22 cellular contexts compared by ENCODE assay signal in the genomic region with DNA sequence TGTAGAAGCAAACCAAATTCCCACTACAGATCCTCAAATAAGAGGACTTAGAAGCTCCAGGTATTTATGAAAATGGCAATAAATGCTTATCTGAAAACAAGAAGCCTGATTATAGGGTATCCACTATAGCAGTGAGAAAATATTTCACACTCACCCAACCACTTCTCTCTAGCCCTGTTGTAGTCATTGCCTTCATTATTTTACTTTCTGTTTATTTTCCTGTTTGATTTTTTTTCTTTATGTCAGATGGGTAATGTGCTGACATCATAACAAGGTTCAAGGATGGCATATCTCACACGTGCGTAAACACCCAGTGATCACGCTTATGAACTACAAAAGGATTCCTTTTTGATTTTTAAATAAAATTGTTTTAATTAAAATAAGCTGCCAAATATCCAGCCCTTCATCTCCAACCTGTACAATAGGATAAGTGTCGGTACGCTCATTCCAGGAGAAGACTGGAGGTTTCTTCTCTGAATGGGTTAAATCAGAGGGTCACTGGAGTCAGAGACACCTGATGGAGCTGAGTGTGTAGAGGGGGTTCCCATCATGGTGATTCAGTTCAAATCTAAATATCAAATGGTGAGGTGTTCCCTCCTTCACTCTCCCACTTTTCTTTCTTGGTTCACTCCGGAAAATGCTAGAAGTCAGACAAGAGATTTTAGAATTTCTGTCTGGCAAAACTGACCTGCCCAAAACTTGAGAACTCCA.
"Had no signal": no experiment of that assay in that cellular context is flagged by ENCODE, and none has a peak within 500 bp of the region (broad histone marks: within the 10 kb centered on the region; RNA-seq: fewer than 3 reads in every experiment).

No MANE protein-coding gene starts in this region.

- H3K4me3 Mint-ChIP-seq: activated T-helper 1 cell treated with anti-CD3 and anti-CD28 coated beads, Interleukin-12 subunit alpha, Interleukin-12 subunit beta, Interleukin-2, Interleukin-4 antibody, amounts not matched to agents 30 ng/mL and 10 ng/mL and 1 ng/mL, durations not matched to agents 14 hours and 24 hours and 36 hours; nephron progenitor cell; WTC11 had no signal

- H3K27ac ChIP-seq: adrenal gland, breast epithelium, esophagus muscularis mucosa, gastroesophageal sphincter, heart left ventricle, left lung, tibial nerve, vagina had no signal

- H3K9me3 ChIP-seq: adrenal gland, esophagus muscularis mucosa, gastroesophageal sphincter, left lung, vagina had no signal

- H3K36me3 Mint-ChIP-seq: WTC11 had no signal

- DNase-seq: activated CD4-positive, alpha-beta T cell treated with anti-CD3 and anti-CD28 coated beads for 48 hours; adrenal gland; cerebellar nuclear complex; effector CD8-positive, alpha-beta T cell; heart left ventricle; left lung; mammary epithelial cell; midbrain; nephron progenitor cell; occipital lobe; posterior cingulate gyrus; retina; stimulated activated naive CD4-positive, alpha-beta T cell treated with Interleukin-2 at 50 U/mL for 16 hours had no signal

- H3K9me3 Mint-ChIP-seq: activated T-helper 1 cell treated with anti-CD3 and anti-CD28 coated beads, Interleukin-12 subunit alpha, Interleukin-12 subunit beta, Interleukin-2, Interleukin-4 antibody, amounts not matched to agents 30 ng/mL and 10 ng/mL and 1 ng/mL, durations not matched to agents 14 hours and 24 hours and 36 hours; WTC11 had no signal

- H3K4me1 ChIP-seq: adrenal gland, breast epithelium, esophagus muscularis mucosa, gastroesophageal sphincter, left lung, tibial nerve, vagina had no signal

- FAIRE-seq: astrocyte, endothelial cell of umbilical vein had no signal

- ATAC-seq: gastroesophageal sphincter, heart left ventricle, left lung, WTC11 had no signal

- H3K4me3 ChIP-seq: adrenal gland, breast epithelium, esophagus muscularis mucosa, gastroesophageal sphincter, heart left ventricle, left lung, tibial nerve, vagina had no signal

- H3K4me1 Mint-ChIP-seq: nephron progenitor cell had no signal

- H3K27me3 ChIP-seq: adrenal gland, breast epithelium, esophagus muscularis mucosa, gastroesophageal sphincter, heart left ventricle, left lung, tibial nerve, vagina had no signal

- H3K36me3 ChIP-seq: adrenal gland, breast epithelium, esophagus muscularis mucosa, gastroesophageal sphincter, heart left ventricle, left lung, tibial nerve, vagina had no signal

- H3K27ac Mint-ChIP-seq: activated T-helper 1 cell treated with anti-CD3 and anti-CD28 coated beads, Interleukin-12 subunit alpha, Interleukin-12 subunit beta, Interleukin-2, Interleukin-4 antibody, amounts not matched to agents 30 ng/mL and 10 ng/mL and 1 ng/mL, durations not matched to agents 14 hours and 24 hours and 36 hours; nephron progenitor cell; WTC11 had no signal
